18 cellular contexts compared by ENCODE assay signal in genomic region chr2:98910349-98911125, GRCh38. TPM values are rescaled to one million over a fixed set of nuclear protein-coding genes. Genes with fewer than 3 reads are reported as not detected.
DNase-seq lines count a peak whose midpoint lies in the region; ATAC-seq and TF ChIP-seq lines count a peak whose summit lies in the region.
"Had no signal": no experiment of that assay in that cellular context is flagged by ENCODE, and none has a peak within 500 bp of the region (broad histone marks: within the 10 kb centered on the region; RNA-seq: fewer than 3 reads in every experiment).

No MANE protein-coding gene starts in this region.

- no peaks in the 10 kb centered on the region for H3K36me3 Mint-ChIP-seq in Caco-2 (ENCODE audit: insufficient read depth, unreplicated experiment)
- no peaks in the 10 kb centered on the region for H3K36me3 Mint-ChIP-seq in activated CD8-positive, alpha-beta T cell treated with anti-CD3 and anti-CD28 coated beads, Interleukin-2, amount 10 ng/mL, durations not matched to agents 7 days and 5 days (ENCODE audit: low read depth)
- H3K36me3 Mint-ChIP-seq: activated naive CD4-positive, alpha-beta T cell treated with anti-CD3 and anti-CD28 coated beads, Interleukin-2, amount 50 U/mL, for 24 hours; brain; memory B cell; stimulated activated memory B cell treated with anti-CD40 and anti-IgM and Interleukin-4, amounts not matched to agents 10 μg/mL and 1 μg/mL and 100 μg/mL, for 72 hours had no signal

- no peaks in the 10 kb centered on the region for H3K9me3 Mint-ChIP-seq in Caco-2 (ENCODE audit: unreplicated experiment)
- no peaks in the 10 kb centered on the region for H3K9me3 Mint-ChIP-seq in activated CD8-positive, alpha-beta T cell treated with anti-CD3 and anti-CD28 coated beads, Interleukin-2, amount 10 ng/mL, durations not matched to agents 7 days and 5 days (ENCODE audit: insufficient read depth)
- H3K9me3 Mint-ChIP-seq: activated naive CD4-positive, alpha-beta T cell treated with anti-CD3 and anti-CD28 coated beads, Interleukin-2, amount 50 U/mL, for 24 hours; H9; memory B cell; nephron; stimulated activated memory B cell treated with anti-CD40 and anti-IgM and Interleukin-4, amounts not matched to agents 10 μg/mL and 1 μg/mL and 100 μg/mL, for 72 hours had no signal

- no peak for TF ChIP-seq CTCF in Caco-2 (IDR thresholded peaks at IDR 0.05; ENCODE audit: insufficient read depth in 1 of 2, low read depth in 1 of 2, low read length in 1 of 2, severe bottlenecking in 1 of 2, unreplicated experiment in 1 of 2)

- POLR2A ChIA-PET in Caco-2 (lab: Charles Lee), result no interaction called here
- POLR2A ChIA-PET in activated CD8-positive, alpha-beta T cell treated with anti-CD3 and anti-CD28 coated beads, Interleukin-2, amount 10 ng/mL, durations not matched to agents 7 days and 5 days (lab: Charles Lee), result interaction anchor here (0.5 kb wide), 1 partner anchor 660 kb away, joined by 3 read pairs; no protein-coding TSS in a partner anchor

- H3K4me3 Mint-ChIP-seq in Caco-2 (ENCODE audit: unreplicated experiment), result no peak overlapping the region
- no peak overlapping the region for H3K4me3 Mint-ChIP-seq in activated CD8-positive, alpha-beta T cell treated with anti-CD3 and anti-CD28 coated beads, Interleukin-2, amount 10 ng/mL, durations not matched to agents 7 days and 5 days
- H3K4me3 Mint-ChIP-seq: activated naive CD4-positive, alpha-beta T cell treated with anti-CD3 and anti-CD28 coated beads, Interleukin-2, amount 50 U/mL, for 24 hours had no signal

- no peaks in the 10 kb centered on the region for H3K9me3 ChIP-seq in Caco-2
- H3K9me3 ChIP-seq: tibial nerve had no signal

- peak overlapping the region; percentile 89 for H3K27ac Mint-ChIP-seq in Caco-2 (ENCODE audit: unreplicated experiment)
- no peak overlapping the region for H3K27ac Mint-ChIP-seq in activated CD8-positive, alpha-beta T cell treated with anti-CD3 and anti-CD28 coated beads, Interleukin-2, amount 10 ng/mL, durations not matched to agents 7 days and 5 days
- H3K27ac Mint-ChIP-seq: activated naive CD4-positive, alpha-beta T cell treated with anti-CD3 and anti-CD28 coated beads, Interleukin-2, amount 50 U/mL, for 24 hours; memory B cell had no signal

- H3K27ac ChIP-seq in angular gyrus (ENCODE audit: low read depth, low read length), result peak overlapping the region; percentile 72
- H3K27ac ChIP-seq: tibial nerve had no signal

- CTCF ChIA-PET in Caco-2 (lab: Charles Lee), result interaction anchor here (0.9 kb wide), 1 partner anchor 13 kb away, joined by 3 read pairs; no protein-coding TSS in a partner anchor
- CTCF ChIA-PET in activated CD8-positive, alpha-beta T cell treated with anti-CD3 and anti-CD28 coated beads, Interleukin-2, amount 10 ng/mL, durations not matched to agents 7 days and 5 days (lab: Charles Lee), result no interaction called here

- DNase-seq in DMS 273 (lab: John Stamatoyannopoulos, UW; ENCODE audit: unreplicated experiment) (peak; percentile 11), DMS 273 treated with DMSO at 0.1 percent for 48 hours (lab: John Stamatoyannopoulos, UW) (no peak), Caco-2 (no peak), mesenteric fat pad (ENCODE audit: low spot score) (peak; percentile 65), NCI-H1105 (lab: John Stamatoyannopoulos, UW) (no peak)
- no peak for DNase-seq in stimulated activated CD4-positive, alpha-beta T cell treated with anti-CD3 and anti-CD28 coated beads, Interleukin-4, amount 100 ng/mL, for 24 hours
- no peak for DNase-seq in activated CD8-positive, alpha-beta T cell treated with anti-CD3 and anti-CD28 coated beads, Interleukin-2, amount 10 ng/mL, durations not matched to agents 7 days and 5 days
- DNase-seq: activated T-cell treated with anti-CD3 and anti-CD28 coated beads, Interleukin-2, amount 50 U/mL, for 1 hour; H9; Kasumi-1; stimulated activated CD4-positive, alpha-beta T cell treated with anti-CD3 and anti-CD28 coated beads, Interleukin-12 subunit alpha, Interleukin-12 subunit beta, amount 100 ng/mL, for 4 hours had no signal

- no TSS peak for BruUV-seq in Caco-2 (replicated peaks; lab: Mats Ljungman, UMichigan)

- no peak for ATAC-seq in activated CD8-positive, alpha-beta T cell treated with anti-CD3 and anti-CD28 coated beads, Interleukin-2, amount 10 ng/mL, durations not matched to agents 7 days and 5 days

- H3K4me1 ChIP-seq in Caco-2, result peaks cover 38% of the 10 kb centered on the region

- H3K4me3 ChIP-seq in Caco-2 (ENCODE audit: low read depth, low read length), result no peak overlapping the region
- H3K4me3 ChIP-seq: tibial nerve had no signal

- intact Hi-C loops in Caco-2 (cut with micrococcal nuclease; ENCODE audit: unreplicated experiment), result no loop called here

- peaks cover 32% of the 10 kb centered on the region for H3K4me1 Mint-ChIP-seq in Caco-2 (ENCODE audit: low read depth, unreplicated experiment)
- peaks cover 40% of the 10 kb centered on the region for H3K4me1 Mint-ChIP-seq in activated CD8-positive, alpha-beta T cell treated with anti-CD3 and anti-CD28 coated beads, Interleukin-2, amount 10 ng/mL, durations not matched to agents 7 days and 5 days (ENCODE audit: low read depth)

- no peaks in the 10 kb centered on the region for H3K36me3 ChIP-seq in Caco-2 (ENCODE audit: control insufficient read depth, insufficient read depth, low read length)
- H3K36me3 ChIP-seq: tibial nerve had no signal

- H3K27me3 ChIP-seq in Caco-2 (replicated peaks; ENCODE audit: control insufficient read depth, insufficient read depth, low read length), result no peaks in the 10 kb centered on the region

- no peaks in the 10 kb centered on the region for H3K27me3 Mint-ChIP-seq in Caco-2 (ENCODE audit: insufficient read depth, unreplicated experiment)
- peaks cover 55% of the 10 kb centered on the region for H3K27me3 Mint-ChIP-seq in activated CD8-positive, alpha-beta T cell treated with anti-CD3 and anti-CD28 coated beads, Interleukin-2, amount 10 ng/mL, durations not matched to agents 7 days and 5 days (ENCODE audit: low read depth)

RNA-seq across cellular contexts. Expression of gene CRACDL, which starts 25.5 kb away (rescaled TPM):
- 0.77 and 1.1 TPM in 2 replicates for total RNA-seq in Caco-2 (2022)
- 7.9 TPM for total RNA-seq in mesenteric fat pad
- under 1 TPM; 0.18 to 0.97 TPM for total RNA-seq in activated CD8-positive, alpha-beta T cell treated with anti-CD3 and anti-CD28 coated beads, Interleukin-2, amount 10 ng/mL, durations not matched to agents 7 days and 5 days

Comparison
In these comparisons a context has a peak if more than half of its experiments do, and no peak if none do; other contexts are left out.
1. DNase-seq: peak in DMS 273 (single experiment) and mesenteric fat pad (single experiment); none in DMS 273 treated with DMSO at 0.1 percent for 48 hours (single experiment), Caco-2 (0 of 2), stimulated activated CD4-positive, alpha-beta T cell treated with anti-CD3 and anti-CD28 coated beads, Interleukin-4, amount 100 ng/mL, for 24 hours (single experiment), activated CD8-positive, alpha-beta T cell treated with anti-CD3 and anti-CD28 coated beads, Interleukin-2, amount 10 ng/mL, durations not matched to agents 7 days and 5 days (single experiment) and NCI-H1105 (single experiment).